31 cellular contexts compared by ENCODE assay signal in genomic region chr14:24323341-24323740, GRCh38. TPM values are rescaled to one million over a fixed set of nuclear protein-coding genes. Genes with fewer than 3 reads are reported as not detected.
"Had no signal": no experiment of that assay in that cellular context is flagged by ENCODE, and none has a peak within 500 bp of the region (broad histone marks: within the 10 kb centered on the region; RNA-seq: fewer than 3 reads in every experiment).

No MANE protein-coding gene starts in this region.

- H3K27ac ChIP-seq: brain microvascular endothelial cell, heart left ventricle, suprapubic skin, tibial artery, upper lobe of right lung, VCaP had no signal

- H3K9me3 Mint-ChIP-seq: activated CD4-positive, alpha-beta memory T cell treated with anti-CD3 and anti-CD28 coated beads for 36 hours; activated naive CD4-positive, alpha-beta T cell treated with anti-CD3 and anti-CD28 coated beads for 36 hours; activated naive CD8-positive, alpha-beta T cell treated with anti-CD3 and anti-CD28 coated beads for 36 hours; activated T-helper 1 cell treated with anti-CD3 and anti-CD28 coated beads, Interleukin-12 subunit alpha, Interleukin-12 subunit beta, Interleukin-2, Interleukin-4 antibody, amounts not matched to agents 30 ng/mL and 10 ng/mL and 1 ng/mL, durations not matched to agents 14 hours and 24 hours and 36 hours; immature natural killer cell; mesothelial cell of epicardium; naive B cell; neural crest cell; stimulated activated memory B cell treated with anti-CD40 and anti-IgM and Interleukin-4, amounts not matched to agents 10 μg/mL and 1 μg/mL and 100 μg/mL, for 72 hours; stimulated activated naive CD8-positive, alpha-beta T cell treated with anti-CD3 and anti-CD28 coated beads, Interleukin-15, amount 100 ng/mL, for 72 hours had no signal

- ATAC-seq: esophagus mucosa; left colon; stimulated activated memory B cell treated with anti-CD40 and anti-IgM and Interleukin-4, amounts not matched to agents 10 μg/mL and 1 μg/mL and 100 μg/mL, for 72 hours; upper lobe of right lung had no signal

- H3K9me3 ChIP-seq: heart left ventricle, suprapubic skin, tibial artery, upper lobe of right lung had no signal

- FAIRE-seq: astrocyte, kidney, TTC549 had no signal

- H3K36me3 ChIP-seq: brain microvascular endothelial cell, suprapubic skin, tibial artery, upper lobe of right lung had no signal

- H3K36me3 Mint-ChIP-seq: activated CD4-positive, alpha-beta memory T cell treated with anti-CD3 and anti-CD28 coated beads for 36 hours; activated naive CD8-positive, alpha-beta T cell treated with anti-CD3 and anti-CD28 coated beads for 36 hours; mesothelial cell of epicardium; stimulated activated memory B cell treated with anti-CD40 and anti-IgM and Interleukin-4, amounts not matched to agents 10 μg/mL and 1 μg/mL and 100 μg/mL, for 72 hours had no signal

- H3K4me3 Mint-ChIP-seq: activated CD4-positive, alpha-beta memory T cell treated with anti-CD3 and anti-CD28 coated beads for 36 hours; activated naive CD4-positive, alpha-beta T cell treated with anti-CD3 and anti-CD28 coated beads for 36 hours; activated naive CD8-positive, alpha-beta T cell treated with anti-CD3 and anti-CD28 coated beads for 36 hours; activated T-helper 1 cell treated with anti-CD3 and anti-CD28 coated beads, Interleukin-12 subunit alpha, Interleukin-12 subunit beta, Interleukin-2, Interleukin-4 antibody, amounts not matched to agents 30 ng/mL and 10 ng/mL and 1 ng/mL, durations not matched to agents 14 hours and 24 hours and 36 hours; immature natural killer cell; mesothelial cell of epicardium; neural crest cell; stimulated activated memory B cell treated with anti-CD40 and anti-IgM and Interleukin-4, amounts not matched to agents 10 μg/mL and 1 μg/mL and 100 μg/mL, for 72 hours; stimulated activated naive CD8-positive, alpha-beta T cell treated with anti-CD3 and anti-CD28 coated beads, Interleukin-15, amount 100 ng/mL, for 72 hours had no signal

- H3K27me3 ChIP-seq: brain microvascular endothelial cell, suprapubic skin had no signal

- H3K4me3 ChIP-seq: heart left ventricle, suprapubic skin, tibial artery, upper lobe of right lung had no signal

- DNase-seq: activated CD4-positive, alpha-beta memory T cell treated with anti-CD3 and anti-CD28 coated beads for 36 hours; activated CD4-positive, alpha-beta T cell treated with anti-CD3 and anti-CD28 coated beads for 48 hours; activated CD8-positive, alpha-beta memory T cell treated with anti-CD3 and anti-CD28 coated beads, Interleukin-2, amount 50 U/mL, for 4 hours; activated effector memory CD4-positive, alpha-beta T cell treated with anti-CD3 and anti-CD28 coated beads, Interleukin-2, amount 50 U/mL, for 16 hours; activated naive CD4-positive, alpha-beta T cell treated with anti-CD3 and anti-CD28 coated beads for 36 hours; activated naive CD8-positive, alpha-beta T cell treated with anti-CD3 and anti-CD28 coated beads for 36 hours; activated T-cell treated with anti-CD3 and anti-CD28 coated beads, Interleukin-2, amount 50 U/mL, for 1 hour; amniotic stem cell; brain microvascular endothelial cell; caudate nucleus; heart left ventricle; hypothalamus; immature natural killer cell; left colon; mammary epithelial cell; naive B cell; stimulated activated CD4-positive, alpha-beta T cell treated with anti-CD3 and anti-CD28 coated beads, Interleukin-2, amount 100 ng/mL, for 48 hours; stimulated activated naive CD8-positive, alpha-beta T cell treated with anti-CD3 and anti-CD28 coated beads, Interleukin-15, amount 100 ng/mL, for 72 hours; T-helper 9 cell; tibial artery had no signal

- H3K27ac Mint-ChIP-seq: activated CD4-positive, alpha-beta memory T cell treated with anti-CD3 and anti-CD28 coated beads for 36 hours; activated naive CD4-positive, alpha-beta T cell treated with anti-CD3 and anti-CD28 coated beads for 36 hours; activated naive CD8-positive, alpha-beta T cell treated with anti-CD3 and anti-CD28 coated beads for 36 hours; activated T-helper 1 cell treated with anti-CD3 and anti-CD28 coated beads, Interleukin-12 subunit alpha, Interleukin-12 subunit beta, Interleukin-2, Interleukin-4 antibody, amounts not matched to agents 30 ng/mL and 10 ng/mL and 1 ng/mL, durations not matched to agents 14 hours and 24 hours and 36 hours; mesothelial cell of epicardium; naive B cell; stimulated activated memory B cell treated with anti-CD40 and anti-IgM and Interleukin-4, amounts not matched to agents 10 μg/mL and 1 μg/mL and 100 μg/mL, for 72 hours; stimulated activated naive CD8-positive, alpha-beta T cell treated with anti-CD3 and anti-CD28 coated beads, Interleukin-15, amount 100 ng/mL, for 72 hours had no signal

- H3K4me1 ChIP-seq: suprapubic skin, tibial artery had no signal

RNA-seq across cellular contexts. Expression of gene CIDEB, which starts 15.6 kb away (rescaled TPM):
- total RNA-seq: astrocyte, mesothelial cell of epicardium, neural crest cell had no signal

RNA-seq across cellular contexts. Expression of gene RIPK3, which starts 16.4 kb away (rescaled TPM):
- total RNA-seq: neural crest cell had no signal
